Comparison of ENCODE assay signal across 19 cellular contexts in the genomic region with DNA sequence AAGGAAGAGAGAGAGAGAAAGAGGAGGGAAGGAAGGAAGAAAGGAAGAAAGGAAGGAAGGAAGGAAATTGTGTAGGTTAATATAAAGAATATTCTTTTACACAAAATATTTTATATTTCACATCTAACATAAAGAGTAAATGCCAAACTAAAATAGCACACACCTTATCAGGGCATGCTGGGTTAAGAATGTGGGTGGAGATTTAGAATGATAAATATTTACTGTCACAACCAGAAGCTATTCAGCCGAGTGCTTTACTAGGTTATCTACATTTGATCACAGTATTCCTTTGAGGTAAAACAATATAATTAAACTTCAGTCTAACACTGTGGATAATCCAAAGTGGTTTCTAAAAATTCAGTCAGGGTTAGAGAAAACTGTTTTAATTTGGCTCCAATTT.
A peak's percentile ranks its signal among the peaks of the same experiment; 100 is the strongest.
DNase-seq lines count a peak whose midpoint lies in the region; ATAC-seq, FAIRE-seq and TF ChIP-seq lines count a peak whose summit lies in the region.
"Had no signal": no experiment of that assay in that cellular context is flagged by ENCODE, and none has a peak within 500 bp of the region (broad histone marks: within the 10 kb centered on the region; RNA-seq: fewer than 3 reads in every experiment).

No MANE protein-coding gene starts in this region.

- no peak for FAIRE-seq in keratinocyte (lab: Jason Lieb, UNC)
- FAIRE-seq: small intestine had no signal

- H3K4me3 ChIP-seq in RWPE2 (ENCODE audit: severe bottlenecking) (no peak overlapping the region), keratinocyte (ENCODE audit: control insufficient read depth in 2 of 3, extremely low read depth in 1 of 3, insufficient read depth in 2 of 3, low read depth in 1 of 3, low read length in 3 of 3) (no peak overlapping the region)
- H3K4me3 ChIP-seq: gastroesophageal sphincter, lower lobe of right lung, tibial artery had no signal

- H2AFZ ChIP-seq in keratinocyte (ENCODE audit: control insufficient read depth, low read length), result peak overlapping the region; percentile 92

- dilution Hi-C loops in keratinocyte (cut with MboI; ENCODE audit: extremely low pct_ligation_motif_present, low sequenced_read_pairs), result no loop called here

- no peaks in the 10 kb centered on the region for H3K9me1 ChIP-seq in keratinocyte (ENCODE audit: control insufficient read depth, extremely low read depth, insufficient read depth, low read length)

- no peaks in the 10 kb centered on the region for H3K27me3 Mint-ChIP-seq in T-helper 1 cell treated with Interleukin-12 subunit alpha and Interleukin-12 subunit beta and Interleukin-4 antibody, amounts not matched to agents 30 μg/mL and 1 μg/mL, for 36 hours (ENCODE audit: low read depth)
- H3K27me3 Mint-ChIP-seq in Calu3 (ENCODE audit: unreplicated experiment), result no peaks in the 10 kb centered on the region
- H3K27me3 Mint-ChIP-seq: progenitor cell of endocrine pancreas had no signal

- CTCF ChIA-PET in Calu3 (lab: Charles Lee), result interaction anchor here (0.6 kb wide), 1 partner anchor 93 kb away, joined by 3 read pairs; no protein-coding TSS in a partner anchor

- H3K27me3 ChIP-seq in RWPE2 (ENCODE audit: insufficient read depth, poor library complexity, severe bottlenecking) (no peaks in the 10 kb centered on the region), keratinocyte (ENCODE audit: control insufficient read depth, extremely low read depth, insufficient read depth, low read length) (no peaks in the 10 kb centered on the region)
- H3K27me3 ChIP-seq: gastroesophageal sphincter, tibial artery had no signal

- H3K4me1 ChIP-seq in RWPE2 (ENCODE audit: insufficient read depth, poor library complexity, severe bottlenecking) (peaks cover 37% of the 10 kb centered on the region), keratinocyte (ENCODE audit: control insufficient read depth, extremely low read depth, insufficient read depth, low read length) (peaks cover 10% of the 10 kb centered on the region)
- H3K4me1 ChIP-seq: lower lobe of right lung, tibial artery had no signal

- H3K36me3 Mint-ChIP-seq in T-helper 1 cell treated with Interleukin-12 subunit alpha and Interleukin-12 subunit beta and Interleukin-4 antibody, amounts not matched to agents 30 μg/mL and 1 μg/mL, for 36 hours (ENCODE audit: low read depth), result no peaks in the 10 kb centered on the region
- H3K36me3 Mint-ChIP-seq in Calu3 (ENCODE audit: insufficient read depth, unreplicated experiment), result no peaks in the 10 kb centered on the region

- H4K20me1 ChIP-seq in keratinocyte (ENCODE audit: control insufficient read depth, extremely low read depth, insufficient read depth, low read length), result no peaks in the 10 kb centered on the region

- no peak overlapping the region for H3K9ac ChIP-seq in keratinocyte (ENCODE audit: control insufficient read depth, extremely low read depth, insufficient read depth, low read length)

- H3K36me3 ChIP-seq in RWPE2 (ENCODE audit: low read depth) (no peaks in the 10 kb centered on the region), keratinocyte (ENCODE audit: control insufficient read depth in 2 of 2, extremely low read depth in 1 of 2, insufficient read depth in 2 of 2, low read length in 2 of 2) (no peaks in the 10 kb centered on the region)
- H3K36me3 ChIP-seq: gastroesophageal sphincter, lower lobe of right lung, tibial artery had no signal

- no TSS peak for BruUV-seq in Calu3 (replicated peaks; lab: Mats Ljungman, UMichigan)

- ATAC-seq in RWPE2 (ENCODE audit: low read depth) (0 out of 3 replicates have a peak, but pooled peaks have one; percentile 33), HG03439 (IDR thresholded peaks at IDR 0.05; ENCODE audit: unreplicated experiment) (no peak), HG02938 (IDR thresholded peaks at IDR 0.05; ENCODE audit: unreplicated experiment) (no peak)
- ATAC-seq: gastroesophageal sphincter had no signal

- H3K9me3 Mint-ChIP-seq in T-helper 1 cell treated with Interleukin-12 subunit alpha and Interleukin-12 subunit beta and Interleukin-4 antibody, amounts not matched to agents 30 μg/mL and 1 μg/mL, for 36 hours, result peaks cover 3% of the 10 kb centered on the region
- no peaks in the 10 kb centered on the region for H3K9me3 Mint-ChIP-seq in Calu3 (ENCODE audit: low read depth, unreplicated experiment)
- H3K9me3 Mint-ChIP-seq: nephron had no signal

- no peak for DNase-seq in T-helper 1 cell
- DNase-seq in Calu3, result no peak
- no peak for DNase-seq in RWPE2 (ENCODE audit: low spot score)
- DNase-seq in keratinocyte (ENCODE audit: low read depth, low spot score), result no peak
- no peak for DNase-seq in NCI-H446 treated with DMSO at 0.1 percent for 48 hours (lab: John Stamatoyannopoulos, UW)
- DNase-seq: 8988T; activated CD4-positive, alpha-beta T cell treated with anti-CD3 and anti-CD28 coated beads, Interleukin-2, amount 50 U/mL, for 4 hours; cortex of kidney; KG1; lower lobe of right lung; SHP77 treated with DMSO at 0.1 percent for 48 hours; small intestine; tibial artery had no signal

- no peaks in the 10 kb centered on the region for H3K79me2 ChIP-seq in keratinocyte (ENCODE audit: control insufficient read depth, insufficient read depth, low read length)

- no peaks in the 10 kb centered on the region for H3K9me3 ChIP-seq in RWPE2 (ENCODE audit: severe bottlenecking)
- H3K9me3 ChIP-seq in keratinocyte (ENCODE audit: control insufficient read depth, low read depth, low read length), result no peaks in the 10 kb centered on the region
- H3K9me3 ChIP-seq: gastroesophageal sphincter, lower lobe of right lung, tibial artery had no signal

- no peak overlapping the region for H3K4me2 ChIP-seq in keratinocyte (ENCODE audit: control insufficient read depth, extremely low read depth, insufficient read depth, low read depth, low read length)

- peak overlapping the region; percentile 48 for H3K27ac ChIP-seq in RWPE2 (ENCODE audit: poor library complexity, severe bottlenecking)
- no peak overlapping the region for H3K27ac ChIP-seq in keratinocyte (ENCODE audit: control insufficient read depth, insufficient read depth, low read length)
- H3K27ac ChIP-seq: gastroesophageal sphincter, lower lobe of right lung, tibial artery had no signal

- TF ChIP-seq CTCF in Calu3 (IDR thresholded peaks at IDR 0.05; ENCODE audit: unreplicated experiment) (no peak), RWPE2 (IDR thresholded peaks at IDR 0.05; ENCODE audit: poor library complexity, severe bottlenecking) (no peak), keratinocyte (optimal IDR thresholded peaks at IDR 0.05 in 1 of 3, IDR thresholded peaks at IDR 0.05 in 1 of 3, conservative IDR thresholded peaks at IDR 0.05 in 1 of 3; ENCODE audit: extremely low read depth in 1 of 3, insufficient read depth in 2 of 3, low read length in 3 of 3) (no peak)

- peak overlapping the region; percentile 42 for H3K4me3 Mint-ChIP-seq in T-helper 1 cell treated with Interleukin-12 subunit alpha and Interleukin-12 subunit beta and Interleukin-4 antibody, amounts not matched to agents 30 μg/mL and 1 μg/mL, for 36 hours
- H3K4me3 Mint-ChIP-seq in Calu3 (ENCODE audit: low read depth, unreplicated experiment), result peak overlapping the region; percentile 38

- H3K27ac Mint-ChIP-seq in T-helper 1 cell treated with Interleukin-12 subunit alpha and Interleukin-12 subunit beta and Interleukin-4 antibody, amounts not matched to agents 30 μg/mL and 1 μg/mL, for 36 hours, result peak overlapping the region; percentile 60
- H3K27ac Mint-ChIP-seq in Calu3 (ENCODE audit: unreplicated experiment), result peak overlapping the region; percentile 88

- H3K4me1 Mint-ChIP-seq in T-helper 1 cell treated with Interleukin-12 subunit alpha and Interleukin-12 subunit beta and Interleukin-4 antibody, amounts not matched to agents 30 μg/mL and 1 μg/mL, for 36 hours (ENCODE audit: low read depth), result peaks cover 18% of the 10 kb centered on the region
- peaks cover 10% of the 10 kb centered on the region for H3K4me1 Mint-ChIP-seq in Calu3 (ENCODE audit: low read depth, unreplicated experiment)

- intact Hi-C loops in Calu3 (cut with micrococcal nuclease; ENCODE audit: unreplicated experiment), result loop anchor here (5.0 kb wide), 1 partner anchor 44 kb away; no protein-coding TSS in a partner anchor
